ENCODE assay signal across 9 cellular contexts in genomic region chr3:54830658-54831057, GRCh38.
DNase-seq lines count a peak whose midpoint lies in the region; ATAC-seq and TF ChIP-seq lines count a peak whose summit lies in the region.
"Had no signal": no experiment of that assay in that cellular context is flagged by ENCODE, and none has a peak within 500 bp of the region (broad histone marks: within the 10 kb centered on the region; RNA-seq: fewer than 3 reads in every experiment).

No MANE protein-coding gene starts in this region.

- H3K36me3 ChIP-seq in RWPE2 (ENCODE audit: low read depth), result no peaks in the 10 kb centered on the region

- no peaks in the 10 kb centered on the region for H3K4me1 Mint-ChIP-seq in CD14-positive monocyte
- H3K4me1 Mint-ChIP-seq in natural killer cell, result no peaks in the 10 kb centered on the region
- H3K4me1 Mint-ChIP-seq: IgD-negative memory B cell had no signal

- no peak overlapping the region for H3K27ac ChIP-seq in RWPE2 (ENCODE audit: poor library complexity, severe bottlenecking)

- H3K9me3 ChIP-seq in RWPE2 (ENCODE audit: severe bottlenecking), result no peaks in the 10 kb centered on the region

- H3K4me3 ChIP-seq in RWPE2 (ENCODE audit: severe bottlenecking), result no peak overlapping the region

- H3K36me3 Mint-ChIP-seq in CD14-positive monocyte (no peaks in the 10 kb centered on the region), natural killer cell (no peaks in the 10 kb centered on the region)
- H3K36me3 Mint-ChIP-seq: IgD-negative memory B cell had no signal

- TF ChIP-seq CTCF in CD14-positive monocyte (IDR thresholded peaks at IDR 0.05) (peak; percentile 88), GM20000 (IDR thresholded peaks at IDR 0.05; ENCODE audit: extremely low read depth, missing control alignments) (peak; percentile 71), RWPE2 (IDR thresholded peaks at IDR 0.05; ENCODE audit: poor library complexity, severe bottlenecking) (peak; percentile 46), natural killer cell (IDR thresholded peaks at IDR 0.05) (no peak)

- DNase-seq in CD14-positive monocyte (ENCODE audit: low spot score) (no peak), GM20000 (ENCODE audit: low spot score) (peak; percentile 27), RWPE2 (ENCODE audit: low spot score) (no peak), iris pigment epithelial cell (ENCODE audit: low read depth) (peak; percentile 26), natural killer cell (no peak)
- DNase-seq in activated effector memory CD4-positive, alpha-beta T cell treated with Interleukin-2 at 50 U/mL for 16 hours, result no peak

- H3K27ac Mint-ChIP-seq in CD14-positive monocyte, result no peak overlapping the region
- H3K27ac Mint-ChIP-seq in natural killer cell, result no peak overlapping the region
- H3K27ac Mint-ChIP-seq: IgD-negative memory B cell had no signal

- H3K27me3 Mint-ChIP-seq in CD14-positive monocyte (ENCODE audit: low read depth in 3 of 3), result peaks cover 0 to 1% (median 0%) of the 10 kb centered on the region in 3 donors
- no peaks in the 10 kb centered on the region for H3K27me3 Mint-ChIP-seq in natural killer cell (ENCODE audit: low read depth in 2 of 2)

- no peak for ATAC-seq in RWPE2 (ENCODE audit: low read depth)
- no peak for ATAC-seq in GM18511 (IDR thresholded peaks at IDR 0.05; ENCODE audit: unreplicated experiment)
- no peak for ATAC-seq in GM21619 (IDR thresholded peaks at IDR 0.05; ENCODE audit: unreplicated experiment)
- ATAC-seq in natural killer cell, result no peak

- H3K27me3 ChIP-seq in RWPE2 (ENCODE audit: insufficient read depth, poor library complexity, severe bottlenecking), result no peaks in the 10 kb centered on the region

- intact Hi-C loops in CD14-positive monocyte (cut with micrococcal nuclease), result no loop called here
- intact Hi-C loops in natural killer cell (cut with micrococcal nuclease), result no loop called here

- H3K9me3 Mint-ChIP-seq in CD14-positive monocyte (peaks cover 0 to 9% (median 4%) of the 10 kb centered on the region in 7 donors), natural killer cell (peaks cover 2 to 4% of the 10 kb centered on the region in 2 donors)

- H3K4me3 Mint-ChIP-seq in CD14-positive monocyte, result no peak overlapping the region
- no peak overlapping the region for H3K4me3 Mint-ChIP-seq in natural killer cell
- H3K4me3 Mint-ChIP-seq: IgD-negative memory B cell had no signal

- no peaks in the 10 kb centered on the region for H3K4me1 ChIP-seq in RWPE2 (ENCODE audit: insufficient read depth, poor library complexity, severe bottlenecking)

Comparison
In these comparisons a context has a peak if more than half of its experiments do, and no peak if none do; other contexts are left out.
1. DNase-seq: peak in GM20000 (single experiment) and iris pigment epithelial cell (single experiment); none in CD14-positive monocyte (single experiment), RWPE2 (single experiment), activated effector memory CD4-positive, alpha-beta T cell treated with Interleukin-2 at 50 U/mL for 16 hours (single experiment) and natural killer cell (single experiment).